In genomic region chr17:64470676-64471075, GRCh38 we compare ENCODE assay signal across 19 cellular contexts. TPM values are rescaled to one million over a fixed set of nuclear protein-coding genes. Genes with fewer than 3 reads are reported as not detected.
"Had no signal": no experiment of that assay in that cellular context is flagged by ENCODE, and none has a peak within 500 bp of the region (broad histone marks: within the 10 kb centered on the region; RNA-seq: fewer than 3 reads in every experiment).

No MANE protein-coding gene starts in this region.

- H3K4me1 ChIP-seq: gastrocnemius medialis, heart left ventricle, psoas muscle, right lobe of liver, upper lobe of left lung had no signal

- H3K4me3 ChIP-seq: gastrocnemius medialis, heart left ventricle, lung, mucosa of descending colon, psoas muscle, right lobe of liver, smooth muscle cell, upper lobe of left lung had no signal

- H3K27ac ChIP-seq: gastrocnemius medialis, heart left ventricle, psoas muscle, right lobe of liver, upper lobe of left lung had no signal

- H3K4me3 Mint-ChIP-seq: activated naive CD4-positive, alpha-beta T cell treated with anti-CD3 and anti-CD28 coated beads for 36 hours; activated naive CD8-positive, alpha-beta T cell treated with anti-CD3 and anti-CD28 coated beads, Interleukin-2, amount 50 U/mL, for 24 hours; naive thymus-derived CD4-positive, alpha-beta T cell; stimulated activated naive CD8-positive, alpha-beta T cell treated with anti-CD3 and anti-CD28 coated beads, Interleukin-15, amount 100 ng/mL, for 72 hours had no signal

- H3K9me3 ChIP-seq: gastrocnemius medialis, heart left ventricle, mucosa of descending colon, psoas muscle, right lobe of liver, upper lobe of left lung had no signal

- ATAC-seq: activated naive CD8-positive, alpha-beta T cell treated with anti-CD3 and anti-CD28 coated beads, Interleukin-2, amount 50 U/mL, for 24 hours; gastrocnemius medialis; heart left ventricle; mucosa of descending colon; naive thymus-derived CD4-positive, alpha-beta T cell; psoas muscle; right lobe of liver; stimulated activated naive CD8-positive, alpha-beta T cell treated with anti-CD3 and anti-CD28 coated beads, Interleukin-15, amount 100 ng/mL, for 72 hours had no signal

- DNase-seq: activated CD4-positive, alpha-beta T cell treated with anti-CD3 and anti-CD28 coated beads for 1 hour; activated CD4-positive, alpha-beta T cell treated with anti-CD3 and anti-CD28 coated beads, Interleukin-2, amount 50 U/mL, for 48 hours; activated naive CD4-positive, alpha-beta T cell treated with anti-CD3 and anti-CD28 coated beads for 36 hours; activated naive CD8-positive, alpha-beta T cell treated with anti-CD3 and anti-CD28 coated beads, Interleukin-2, amount 50 U/mL, for 24 hours; dermis blood vessel endothelial cell; erythroblast; gastrocnemius medialis; heart left ventricle; mucosa of descending colon; naive thymus-derived CD4-positive, alpha-beta T cell; occipital lobe; psoas muscle; right lobe of liver; stimulated activated naive CD8-positive, alpha-beta T cell treated with anti-CD3 and anti-CD28 coated beads, Interleukin-15, amount 100 ng/mL, for 72 hours; upper lobe of left lung had no signal

- H3K4me1 Mint-ChIP-seq: naive thymus-derived CD4-positive, alpha-beta T cell; stimulated activated naive CD8-positive, alpha-beta T cell treated with anti-CD3 and anti-CD28 coated beads, Interleukin-15, amount 100 ng/mL, for 72 hours had no signal

- H3K9me3 Mint-ChIP-seq: activated naive CD4-positive, alpha-beta T cell treated with anti-CD3 and anti-CD28 coated beads for 36 hours; activated naive CD8-positive, alpha-beta T cell treated with anti-CD3 and anti-CD28 coated beads, Interleukin-2, amount 50 U/mL, for 24 hours; activated T-helper 2 cell treated with anti-CD3 and anti-CD28 coated beads, Interferon-gamma antibody, Interleukin-2, Interleukin-4, amounts not matched to agents 10 μg/mL and 5 μg/mL and 100 μg/mL, durations not matched to agents 14 hours and 24 hours and 36 hours; naive thymus-derived CD4-positive, alpha-beta T cell; stimulated activated naive CD8-positive, alpha-beta T cell treated with anti-CD3 and anti-CD28 coated beads, Interleukin-15, amount 100 ng/mL, for 72 hours had no signal

- H3K27me3 Mint-ChIP-seq: activated naive CD8-positive, alpha-beta T cell treated with anti-CD3 and anti-CD28 coated beads, Interleukin-2, amount 50 U/mL, for 24 hours; stimulated activated naive CD8-positive, alpha-beta T cell treated with anti-CD3 and anti-CD28 coated beads, Interleukin-15, amount 100 ng/mL, for 72 hours had no signal

- H3K27me3 ChIP-seq: gastrocnemius medialis, heart left ventricle, right lobe of liver, upper lobe of left lung had no signal

- H3K36me3 ChIP-seq: gastrocnemius medialis, right lobe of liver had no signal

- H3K27ac Mint-ChIP-seq: activated naive CD4-positive, alpha-beta T cell treated with anti-CD3 and anti-CD28 coated beads for 36 hours; activated naive CD8-positive, alpha-beta T cell treated with anti-CD3 and anti-CD28 coated beads, Interleukin-2, amount 50 U/mL, for 24 hours; activated T-helper 2 cell treated with anti-CD3 and anti-CD28 coated beads, Interferon-gamma antibody, Interleukin-2, Interleukin-4, amounts not matched to agents 10 μg/mL and 5 μg/mL and 100 μg/mL, durations not matched to agents 14 hours and 24 hours and 36 hours; naive thymus-derived CD4-positive, alpha-beta T cell; stimulated activated naive CD8-positive, alpha-beta T cell treated with anti-CD3 and anti-CD28 coated beads, Interleukin-15, amount 100 ng/mL, for 72 hours had no signal

RNA-seq across cellular contexts. Expression of gene MILR1, which starts 21.8 kb away (rescaled TPM):
- total RNA-seq: chondrocyte, smooth muscle cell had no signal
